8 cellular contexts compared by ENCODE assay signal in the genomic region with DNA sequence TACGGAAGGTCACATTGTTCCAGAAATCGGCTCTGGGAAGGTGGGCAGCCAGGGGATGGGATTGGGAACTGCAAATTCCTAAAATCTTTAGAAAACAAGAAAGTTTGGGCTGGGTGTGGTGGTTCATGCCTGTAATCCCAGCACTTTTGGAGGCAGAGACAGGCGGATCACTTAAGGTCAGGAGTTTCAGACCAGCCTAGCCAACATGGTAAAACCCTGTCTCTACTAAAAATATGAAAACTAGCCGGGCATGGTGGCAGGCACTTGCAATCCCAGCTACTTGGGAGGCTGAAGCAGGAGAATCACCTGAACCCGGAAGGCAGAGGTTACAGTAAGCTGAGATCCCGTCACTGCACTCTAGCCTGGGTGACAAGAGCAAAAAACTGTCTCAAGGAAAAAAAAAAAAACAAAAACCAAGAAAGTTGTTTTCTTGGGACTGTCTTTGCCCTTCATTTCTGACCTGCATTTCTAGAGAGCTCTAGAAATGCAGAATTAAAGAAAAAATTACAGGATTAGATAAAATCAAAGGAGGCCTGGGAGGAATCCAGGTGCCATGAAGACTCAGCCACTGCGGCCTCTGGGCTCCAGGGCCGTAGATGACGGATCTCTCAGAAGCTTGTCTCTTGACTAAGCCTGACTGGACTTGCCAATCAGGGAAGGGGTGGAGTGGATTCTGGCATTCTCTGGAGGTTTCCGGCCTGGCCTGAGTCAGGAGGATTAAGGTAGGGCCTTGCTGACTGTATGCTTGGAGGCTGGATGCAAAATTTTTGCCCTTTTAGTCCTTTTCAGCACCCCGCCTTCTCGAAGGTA. TPM values are rescaled to one million over a fixed set of nuclear protein-coding genes. Genes with fewer than 3 reads are reported as not detected.
A peak's percentile ranks its signal among the peaks of the same experiment; 100 is the strongest.
DNase-seq lines count a peak whose midpoint lies in the region; ATAC-seq, FAIRE-seq and TF ChIP-seq lines count a peak whose summit lies in the region.

No MANE protein-coding gene starts in this region.

- TF ChIP-seq EP300 in stomach (IDR thresholded peaks at IDR 0.05), result no peak

- no peak for ATAC-seq in GM21529 (IDR thresholded peaks at IDR 0.05; ENCODE audit: unreplicated experiment)
- no peak for ATAC-seq in HG03442 (IDR thresholded peaks at IDR 0.05; ENCODE audit: unreplicated experiment)

- H4K20me1 ChIP-seq in keratinocyte (ENCODE audit: control insufficient read depth, extremely low read depth, insufficient read depth, low read length), result no peaks in the 10 kb centered on the region

- TF ChIP-seq CTCF in AG10803 (conservative IDR thresholded peaks at IDR 0.05; ENCODE audit: low read length) (no peak), keratinocyte (optimal IDR thresholded peaks at IDR 0.05 in 1 of 3, IDR thresholded peaks at IDR 0.05 in 1 of 3, conservative IDR thresholded peaks at IDR 0.05 in 1 of 3; ENCODE audit: extremely low read depth in 1 of 3, insufficient read depth in 2 of 3, low read length in 3 of 3) (no peak), stomach (IDR thresholded peaks at IDR 0.05) (no peak)

- peak; percentile 23 for FAIRE-seq in keratinocyte (lab: Jason Lieb, UNC)

- DNase-seq in AG10803 (ENCODE audit: low read depth) (peak; percentile 97), HPDE6-E6E7 (ENCODE audit: extremely low spot score) (peak; percentile 75), amniotic epithelial cell (ENCODE audit: low read depth) (peak; percentile 99), keratinocyte (ENCODE audit: low read depth, low spot score) (no peak), stomach (peak; percentile 88), NCI-H1436 treated with DMSO at 0.1 percent for 48 hours (lab: John Stamatoyannopoulos, UW) (no peak)

- intact Hi-C loops in stomach (cut with DNase I; ENCODE audit: low total_unique reads), result no loop called here

- no peak for TF ChIP-seq POLR2A in stomach (IDR thresholded peaks at IDR 0.05)

- H3K4me3 ChIP-seq in AG10803 (ENCODE audit: low read length) (peak overlapping the region; percentile 33), keratinocyte (ENCODE audit: control insufficient read depth in 2 of 3, extremely low read depth in 1 of 3, insufficient read depth in 2 of 3, low read depth in 1 of 3, low read length in 3 of 3) (peak overlapping the region in 2 of 3 experiments; percentile 6 to 44), stomach (no peak overlapping the region)

- H3K9ac ChIP-seq in keratinocyte (ENCODE audit: control insufficient read depth, extremely low read depth, insufficient read depth, low read length), result peak overlapping the region; percentile 84

- H3K27me3 ChIP-seq in keratinocyte (ENCODE audit: control insufficient read depth, extremely low read depth, insufficient read depth, low read length) (no peaks in the 10 kb centered on the region), stomach (no peaks in the 10 kb centered on the region)

- dilution Hi-C loops in keratinocyte (cut with MboI; ENCODE audit: extremely low pct_ligation_motif_present, low sequenced_read_pairs), result no loop called here

- peak overlapping the region; percentile 94 for H3K27ac ChIP-seq in keratinocyte (ENCODE audit: control insufficient read depth, insufficient read depth, low read length)
- peak overlapping the region; percentile 89 to 99 (median 99) for H3K27ac ChIP-seq in stomach

- H3K36me3 ChIP-seq in keratinocyte (ENCODE audit: control insufficient read depth in 2 of 2, extremely low read depth in 1 of 2, insufficient read depth in 2 of 2, low read length in 2 of 2), result no peaks in the 10 kb centered on the region
- H3K36me3 ChIP-seq in stomach, result no peaks in the 10 kb centered on the region

- WGBS in stomach, 5 donors, result 42 to 48% (median 44%) methylated on average over 12 of the region's 12 CpGs

- peaks cover 21% of the 10 kb centered on the region for H3K79me2 ChIP-seq in keratinocyte (ENCODE audit: control insufficient read depth, insufficient read depth, low read length)

- peaks cover 4% of the 10 kb centered on the region for H3K9me1 ChIP-seq in keratinocyte (ENCODE audit: control insufficient read depth, extremely low read depth, insufficient read depth, low read length)

- peaks cover 87% of the 10 kb centered on the region for H3K4me1 ChIP-seq in keratinocyte (ENCODE audit: control insufficient read depth, extremely low read depth, insufficient read depth, low read length)
- peaks cover 80 to 87% (median 85%) of the 10 kb centered on the region in 4 donors for H3K4me1 ChIP-seq in stomach

- H2AFZ ChIP-seq in keratinocyte (ENCODE audit: control insufficient read depth, low read length), result no peak overlapping the region

- peak overlapping the region; percentile 78 for H3K4me2 ChIP-seq in keratinocyte (ENCODE audit: control insufficient read depth, extremely low read depth, insufficient read depth, low read depth, low read length)

- no peaks in the 10 kb centered on the region for H3K9me3 ChIP-seq in keratinocyte (ENCODE audit: control insufficient read depth, low read depth, low read length)
- H3K9me3 ChIP-seq in stomach, result no peaks in the 10 kb centered on the region

RNA-seq across cellular contexts. Expression of gene MALAT1, which starts 5.3 kb away (rescaled TPM):
- 337 to 1,845 TPM (median 1,768 TPM) in 3 replicates for polyA plus RNA-seq in keratinocyte
- polyA plus RNA-seq in keratinocyte (2011; ENCODE audit: low read depth), result 22,009 TPM
- 14.9 and 37.5 TPM in 2 replicates for polyA plus RNA-seq in keratinocyte (2011; cell fraction: cytosol; rRNA removed)
- 6,319 and 7,235 TPM in 2 replicates for polyA plus RNA-seq in keratinocyte (2011; cell fraction: nucleus; rRNA removed)
- polyA plus RNA-seq in keratinocyte (2012; ENCODE audit: low replicate concordance), result 429 and 9,619 TPM in 2 replicates
- polyA minus RNA-seq in keratinocyte, result 2,284 to 11,976 TPM (median 9,145 TPM) in 3 replicates
- 408 TPM for polyA minus RNA-seq in keratinocyte (2011; cell fraction: cytosol; rRNA and poly(A)+ RNA removed)
- 24,947 and 60,709 TPM in 2 replicates for polyA minus RNA-seq in keratinocyte (2011; cell fraction: nucleus; rRNA and poly(A)+ RNA removed)
- total RNA-seq in stomach, result over 10,000 TPM; 11,517 to 39,496 (median 13,707) TPM
- 100 to 1,000 TPM; 124 to 296 (median 126) TPM for polyA plus RNA-seq in stomach

RNA-seq across cellular contexts. Expression of gene SCYL1, which starts 31.3 kb away (rescaled TPM):
- polyA plus RNA-seq in keratinocyte (31.3 to 51.2 TPM (median 44.1 TPM) in 3 replicates), stomach (10 to 100 TPM; 65.8 to 94.8 (median 86.1) TPM)
- polyA plus RNA-seq in keratinocyte (2011; ENCODE audit: low read depth), result 25.3 TPM
- polyA plus RNA-seq in keratinocyte (2011; cell fraction: cytosol; rRNA removed), result 40.7 and 65.2 TPM in 2 replicates
- 52.1 and 72.4 TPM in 2 replicates for polyA plus RNA-seq in keratinocyte (2011; cell fraction: nucleus; rRNA removed)
- 33.0 and 44.5 TPM in 2 replicates for polyA plus RNA-seq in keratinocyte (2012; ENCODE audit: low replicate concordance)
- polyA minus RNA-seq in keratinocyte, result 34.8 to 75.0 TPM (median 43.7 TPM) in 3 replicates
- polyA minus RNA-seq in keratinocyte (2011; cell fraction: cytosol; rRNA and poly(A)+ RNA removed), result 43.0 TPM
- polyA minus RNA-seq in keratinocyte (2011; cell fraction: nucleus; rRNA and poly(A)+ RNA removed), result 24.6 and 32.7 TPM in 2 replicates
- 10 to 100 TPM in 4 of 5 donors, 1 to 10 TPM in 1; 3.5 to 89.0 (median 65.2) TPM for total RNA-seq in stomach

Comparison
In these comparisons a context has a peak if more than half of its experiments do, and no peak if none do; other contexts are left out.
1. DNase-seq: peak in AG10803 (single experiment), HPDE6-E6E7 (single experiment), amniotic epithelial cell (single experiment) and stomach (single experiment); none in keratinocyte (single experiment) and NCI-H1436 treated with DMSO at 0.1 percent for 48 hours (single experiment).
2. H3K4me3 ChIP-seq: peak in AG10803 (single experiment) and keratinocyte (2 of 3); none in stomach (0 of 4).